8 cellular contexts compared by ENCODE assay signal in genomic region chr17:47850692-47851573, GRCh38. TPM values are rescaled to one million over a fixed set of nuclear protein-coding genes. Genes with fewer than 3 reads are reported as not detected.
DNase-seq lines count a peak whose midpoint lies in the region; ATAC-seq, FAIRE-seq and TF ChIP-seq lines count a peak whose summit lies in the region.

Gene SP6, minus strand, starts transcription at chr17:47851163. Its CDS starts 2,734 bp downstream, at chr17:47848429.

- FAIRE-seq in bronchial epithelial cell (lab: Jason Lieb, UNC): no peak

- H3K4me3 ChIP-seq in bronchial epithelial cell (ENCODE audit: low read depth, low read length): peak within 1 kb of the TSS; percentile 60

- H3K27me3 ChIP-seq in bronchial epithelial cell (ENCODE audit: control insufficient read depth, insufficient read depth, low read length): peaks cover 23% of the 10 kb centered on the region

- DNase-seq in Caki2 (ENCODE audit: low read depth) (peak; percentile 73), NCI-H128 (lab: John Stamatoyannopoulos, UW; ENCODE audit: unreplicated experiment) (peak; percentile 43), bronchial epithelial cell (ENCODE audit: low read depth) (peak; percentile 78), left lobe of liver (ENCODE audit: low spot score) (peak; percentile 69)
- peak; percentile 11 for DNase-seq in activated CD4-positive, CD25-positive, alpha-beta regulatory T cell treated with anti-CD3 and anti-CD28 coated beads, Interleukin-2, amount 50 U/mL, for 16 hours (ENCODE audit: low read depth, low spot score)
- peak; percentile 70 for DNase-seq in stimulated activated CD4-positive, alpha-beta T cell treated with anti-CD3 and anti-CD28 coated beads, Interleukin-4, amount 100 ng/mL, for 4 hours

- no peaks in the 10 kb centered on the region for H3K36me3 ChIP-seq in bronchial epithelial cell (ENCODE audit: control insufficient read depth, insufficient read depth, low read length)

- ATAC-seq in left lobe of liver (peak; percentile 97), HG03520 (IDR thresholded peaks at IDR 0.05; ENCODE audit: unreplicated experiment) (no peak), GM21786 (IDR thresholded peaks at IDR 0.05; ENCODE audit: unreplicated experiment) (no peak)

- in situ Hi-C loops in Caki2 (cut with HindIII; ENCODE audit: low pct_unique_long_range_greater_than_20kb, low sequenced_read_pairs): no loop called here

- peak; percentile 33 for TF ChIP-seq CTCF in bronchial epithelial cell (IDR thresholded peaks at IDR 0.05; ENCODE audit: insufficient read depth, low read length, severe bottlenecking)

RNA-seq across cellular contexts. Expression of gene SP6, which starts in this region (rescaled TPM):
- total RNA-seq in Caki2 (2014; rRNA removed; shearing (Covaris generic); ENCODE audit: low replicate concordance): 2.4 and 4.6 TPM in 2 replicates
- 0.79 and 2.4 TPM in 2 replicates for total RNA-seq in bronchial epithelial cell
- 0.08 TPM for total RNA-seq in left lobe of liver

Comparison
In these comparisons a context has a peak if more than half of its experiments do, and no peak if none do; other contexts are left out.
1. Peak in DNase-seq and ATAC-seq in left lobe of liver; RNA of the gene not detected or under 1 TPM.
2. DNase-seq: peak in every context shown above with its lines; median percentile 78 in bronchial epithelial cell; 73 in Caki2; 70 in stimulated activated CD4-positive, alpha-beta T cell treated with anti-CD3 and anti-CD28 coated beads, Interleukin-4, amount 100 ng/mL, for 4 hours; 69 in left lobe of liver; 43 in NCI-H128; 11 in activated CD4-positive, CD25-positive, alpha-beta regulatory T cell treated with anti-CD3 and anti-CD28 coated beads, Interleukin-2, amount 50 U/mL, for 16 hours.